ENCODE assay signal across 12 cellular contexts in genomic region chr14:74840603-74841030, GRCh38. TPM values are rescaled to one million over a fixed set of nuclear protein-coding genes. Genes with fewer than 3 reads are reported as not detected.
A peak's percentile ranks its signal among the peaks of the same experiment; 100 is the strongest.
DNase-seq lines count a peak whose midpoint lies in the region; ATAC-seq and TF ChIP-seq lines count a peak whose summit lies in the region.
"Had no signal": no experiment of that assay in that cellular context is flagged by ENCODE, and none has a peak within 500 bp of the region (broad histone marks: within the 10 kb centered on the region; RNA-seq: fewer than 3 reads in every experiment).

No MANE protein-coding gene starts in this region.

- DNase-seq in GM12864 (ENCODE audit: low read depth), result peak; percentile 68
- DNase-seq in GM20000 (ENCODE audit: low spot score), result peak; percentile 20
- no peak for DNase-seq in central memory CD8-positive, alpha-beta T cell (ENCODE audit: low spot score in 2 of 2)
- DNase-seq in effector memory CD4-positive, alpha-beta T cell, result no peak
- no peak for DNase-seq in kidney glomerular epithelial cell (lab: John Stamatoyannopoulos, UW)
- no peak for DNase-seq in SKM-1 (lab: John Stamatoyannopoulos, UW; ENCODE audit: unreplicated experiment)
- DNase-seq in breast epithelium (ENCODE audit: low spot score in 2 of 2), result no peak
- DNase-seq: NCI-H1930, Peyer's patch had no signal

- no peaks in the 10 kb centered on the region for H3K9me3 ChIP-seq in effector memory CD4-positive, alpha-beta T cell (ENCODE audit: control insufficient read depth, low read length)
- no peaks in the 10 kb centered on the region for H3K9me3 ChIP-seq in breast epithelium
- H3K9me3 ChIP-seq: HAP-1, Peyer's patch had no signal

- peak overlapping the region; percentile 84 for H3K27ac Mint-ChIP-seq in central memory CD8-positive, alpha-beta T cell (ENCODE audit: low read depth)

- H3K27me3 ChIP-seq in effector memory CD4-positive, alpha-beta T cell (replicated peaks; ENCODE audit: control insufficient read depth, insufficient read depth, low read length, poor library complexity, severe bottlenecking), result no peaks in the 10 kb centered on the region
- H3K27me3 ChIP-seq in breast epithelium, result no peaks in the 10 kb centered on the region
- H3K27me3 ChIP-seq: Peyer's patch had no signal

- peaks cover 3% of the 10 kb centered on the region for H3K36me3 Mint-ChIP-seq in central memory CD8-positive, alpha-beta T cell (ENCODE audit: insufficient read depth)

- intact Hi-C loops in breast epithelium (cut with DNase I; ENCODE audit: low total_unique reads), result no loop called here

- no peak overlapping the region for H3K4me3 ChIP-seq in GM12864 (ENCODE audit: low read depth, low read length)
- H3K4me3 ChIP-seq in effector memory CD4-positive, alpha-beta T cell (ENCODE audit: insufficient read depth, low read depth, low read length, poor library complexity, severe bottlenecking), result no peak overlapping the region
- H3K4me3 ChIP-seq in breast epithelium, result no peak overlapping the region
- H3K4me3 ChIP-seq: HAP-1, Peyer's patch had no signal

- no peak overlapping the region for H3K27ac ChIP-seq in effector memory CD4-positive, alpha-beta T cell (ENCODE audit: insufficient read depth, low read length, poor library complexity, severe bottlenecking)
- no peak overlapping the region for H3K27ac ChIP-seq in breast epithelium

- H3K36me3 ChIP-seq in effector memory CD4-positive, alpha-beta T cell (ENCODE audit: control insufficient read depth, insufficient read depth, low read length), result no peaks in the 10 kb centered on the region
- H3K36me3 ChIP-seq in breast epithelium, result no peaks in the 10 kb centered on the region
- H3K36me3 ChIP-seq: HAP-1 had no signal

- no peak overlapping the region for H3K4me3 Mint-ChIP-seq in central memory CD8-positive, alpha-beta T cell
- H3K4me3 Mint-ChIP-seq: CD14-positive monocyte had no signal

- no peaks in the 10 kb centered on the region for H3K27me3 Mint-ChIP-seq in central memory CD8-positive, alpha-beta T cell

- TF ChIP-seq CTCF in GM12864 (IDR thresholded peaks at IDR 0.05; ENCODE audit: low read depth, low read length, missing control alignments) (no peak), GM20000 (IDR thresholded peaks at IDR 0.05; ENCODE audit: extremely low read depth, missing control alignments) (no peak), breast epithelium (IDR thresholded peaks at IDR 0.05) (no peak)

- H3K9me3 Mint-ChIP-seq in central memory CD8-positive, alpha-beta T cell, result no peaks in the 10 kb centered on the region
- H3K9me3 Mint-ChIP-seq: CD14-positive monocyte had no signal

- H3K4me1 ChIP-seq in effector memory CD4-positive, alpha-beta T cell (ENCODE audit: control insufficient read depth, insufficient read depth, low read length, poor library complexity, severe bottlenecking), result peaks cover 30% of the 10 kb centered on the region
- no peaks in the 10 kb centered on the region for H3K4me1 ChIP-seq in breast epithelium

- no peak for TF ChIP-seq POLR2A in breast epithelium (IDR thresholded peaks at IDR 0.05)

- ATAC-seq in HG03280 (IDR thresholded peaks at IDR 0.05; ENCODE audit: unreplicated experiment), result peak; percentile 56
- ATAC-seq in central memory CD8-positive, alpha-beta T cell (replicated peaks; ENCODE audit: extremely low read depth, poor library complexity, severe bottlenecking), result no peak

- H3K4me1 Mint-ChIP-seq in central memory CD8-positive, alpha-beta T cell, result peaks cover 54% of the 10 kb centered on the region

RNA-seq across cellular contexts. Expression of gene PROX2, which starts 35.3 kb away (rescaled TPM):
- not detected for total RNA-seq in breast epithelium
- total RNA-seq: Peyer's patch had no signal

RNA-seq across cellular contexts. Expression of gene DLST, which starts 41.1 kb away (rescaled TPM):
- total RNA-seq in breast epithelium, result 100 to 1,000 TPM in 1 of 3 donors, 10 to 100 TPM in 2; 73.4 to 104 (median 76.1) TPM

Comparison
In these comparisons a context has a peak if more than half of its experiments do, and no peak if none do; other contexts are left out.
1. DNase-seq: peak in GM12864 (single experiment) and GM20000 (single experiment); none in central memory CD8-positive, alpha-beta T cell (0 of 2), effector memory CD4-positive, alpha-beta T cell (0 of 3), kidney glomerular epithelial cell (single experiment), SKM-1 (single experiment) and breast epithelium (0 of 2).